Comparison of ENCODE assay signal across 9 cellular contexts in the genomic region with DNA sequence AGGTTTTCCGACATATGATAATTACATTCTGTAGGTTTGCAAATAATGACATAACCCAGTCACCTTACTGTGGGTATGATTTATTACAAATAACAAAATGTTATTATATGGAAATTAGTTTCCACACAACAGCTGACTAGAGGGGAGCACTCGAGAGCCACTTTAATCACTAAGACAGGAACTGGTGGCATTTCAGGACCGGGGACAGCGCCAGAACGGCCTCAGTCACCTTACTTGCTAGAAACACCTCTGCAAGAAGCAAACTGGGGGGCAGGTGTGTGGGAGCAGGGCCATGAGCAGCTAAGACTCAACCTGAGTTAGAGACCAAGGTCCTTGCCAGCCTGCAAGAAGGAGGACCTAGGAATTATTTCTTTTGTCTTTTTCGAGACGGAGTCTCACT.
DNase-seq lines count a peak whose midpoint lies in the region; ATAC-seq and TF ChIP-seq lines count a peak whose summit lies in the region.
"Had no signal": no experiment of that assay in that cellular context is flagged by ENCODE, and none has a peak within 500 bp of the region (broad histone marks: within the 10 kb centered on the region; RNA-seq: fewer than 3 reads in every experiment).

No MANE protein-coding gene starts in this region.

- H3K27ac Mint-ChIP-seq in activated CD4-positive, alpha-beta T cell treated with anti-CD3 and anti-CD28 coated beads, Interleukin-2, amount 10 ng/mL, durations not matched to agents 7 days and 5 days = no peak overlapping the region

- no peaks in the 10 kb centered on the region for H3K4me1 Mint-ChIP-seq in activated CD4-positive, alpha-beta T cell treated with anti-CD3 and anti-CD28 coated beads, Interleukin-2, amount 10 ng/mL, durations not matched to agents 7 days and 5 days

- no peak overlapping the region for H3K4me3 ChIP-seq in foreskin fibroblast (ENCODE audit: low read depth in 1 of 2, low read length in 2 of 2)
- H3K4me3 ChIP-seq: Peyer's patch had no signal

- CTCF ChIA-PET in activated CD4-positive, alpha-beta T cell treated with anti-CD3 and anti-CD28 coated beads, Interleukin-2, amount 10 ng/mL, durations not matched to agents 7 days and 5 days (lab: Charles Lee) = no interaction called here

- peak; percentile 31 for DNase-seq in activated gamma-delta T cell treated with Interleukin-2 at 50 U/mL for 16 hours
- DNase-seq in activated gamma-delta T cell (lab: John Stamatoyannopoulos, UW) = no peak
- peak; percentile 71 for DNase-seq in activated CD4-positive, alpha-beta T cell treated with anti-CD3 and anti-CD28 coated beads, Interleukin-2, amount 10 ng/mL, durations not matched to agents 7 days and 5 days
- peak; percentile 10 to 51 for DNase-seq in foreskin fibroblast
- DNase-seq in stimulated activated naive CD8-positive, alpha-beta T cell treated with anti-CD3 and anti-CD28 coated beads, Interleukin-15, Interleukin-2, amounts not matched to agents 100 U/mL and 50 U/mL, for 24 hours = peak; percentile 57
- DNase-seq in T1000 (lab: John Stamatoyannopoulos, UW) = no peak
- DNase-seq in cortex of kidney (lab: John Stamatoyannopoulos, UW) = no peak

- H3K27me3 Mint-ChIP-seq in activated CD4-positive, alpha-beta T cell treated with anti-CD3 and anti-CD28 coated beads, Interleukin-2, amount 10 ng/mL, durations not matched to agents 7 days and 5 days = peaks cover 13% of the 10 kb centered on the region

- H3K36me3 Mint-ChIP-seq in activated CD4-positive, alpha-beta T cell treated with anti-CD3 and anti-CD28 coated beads, Interleukin-2, amount 10 ng/mL, durations not matched to agents 7 days and 5 days (ENCODE audit: low read depth) = no peaks in the 10 kb centered on the region

- ATAC-seq in stimulated activated naive CD8-positive, alpha-beta T cell treated with anti-CD3 and anti-CD28 coated beads, Interleukin-15, Interleukin-2, amounts not matched to agents 100 U/mL and 50 U/mL, for 24 hours = no peak
- no peak for ATAC-seq in GM21367 (IDR thresholded peaks at IDR 0.05; ENCODE audit: unreplicated experiment)

- no peak for TF ChIP-seq CTCF in foreskin fibroblast (IDR thresholded peaks at IDR 0.05; ENCODE audit: low read depth, low read length)

- H3K9me3 Mint-ChIP-seq in activated CD4-positive, alpha-beta T cell treated with anti-CD3 and anti-CD28 coated beads, Interleukin-2, amount 10 ng/mL, durations not matched to agents 7 days and 5 days = no peaks in the 10 kb centered on the region

- no peak overlapping the region for H3K4me3 Mint-ChIP-seq in activated CD4-positive, alpha-beta T cell treated with anti-CD3 and anti-CD28 coated beads, Interleukin-2, amount 10 ng/mL, durations not matched to agents 7 days and 5 days

- POLR2A ChIA-PET in activated CD4-positive, alpha-beta T cell treated with anti-CD3 and anti-CD28 coated beads, Interleukin-2, amount 10 ng/mL, durations not matched to agents 7 days and 5 days (lab: Charles Lee) = no interaction called here

Comparison
In these comparisons a context has a peak if more than half of its experiments do, and no peak if none do; other contexts are left out.
1. DNase-seq: peak in activated gamma-delta T cell treated with Interleukin-2 at 50 U/mL for 16 hours (single experiment), activated CD4-positive, alpha-beta T cell treated with anti-CD3 and anti-CD28 coated beads, Interleukin-2, amount 10 ng/mL, durations not matched to agents 7 days and 5 days (single experiment), foreskin fibroblast (2 of 2) and stimulated activated naive CD8-positive, alpha-beta T cell treated with anti-CD3 and anti-CD28 coated beads, Interleukin-15, Interleukin-2, amounts not matched to agents 100 U/mL and 50 U/mL, for 24 hours (single experiment); none in activated gamma-delta T cell (single experiment), T1000 (single experiment) and cortex of kidney (single experiment).